20 cellular contexts compared by ENCODE assay signal in genomic region chrX:123425904-123426303, GRCh38.
DNase-seq lines count a peak whose midpoint lies in the region; ATAC-seq and TF ChIP-seq lines count a peak whose summit lies in the region.
"Had no signal": no experiment of that assay in that cellular context is flagged by ENCODE, and none has a peak within 500 bp of the region (broad histone marks: within the 10 kb centered on the region; RNA-seq: fewer than 3 reads in every experiment).

No MANE protein-coding gene starts in this region.

- H3K36me3 ChIP-seq in mesenchymal stem cell (ENCODE audit: control insufficient read depth in 1 of 2, insufficient read depth in 2 of 2, low read depth in 1 of 2, low read length in 2 of 2) (no peaks in the 10 kb centered on the region), thyroid gland (no peaks in the 10 kb centered on the region)
- H3K36me3 ChIP-seq: colonic mucosa had no signal

- H3K9me3 ChIP-seq in mesenchymal stem cell (ENCODE audit: control insufficient read depth, low read length) (no peaks in the 10 kb centered on the region), thyroid gland (no peaks in the 10 kb centered on the region)
- H3K9me3 ChIP-seq: colonic mucosa had no signal

- no peak overlapping the region for H3K23ac ChIP-seq in mesenchymal stem cell (ENCODE audit: low read length in 2 of 2)

- H3K18ac ChIP-seq in mesenchymal stem cell (ENCODE audit: low read depth in 1 of 2, low read length in 2 of 2), result no peak overlapping the region

- no peak overlapping the region for H2BK15ac ChIP-seq in mesenchymal stem cell (ENCODE audit: low read depth, poor library complexity, severe bottlenecking)

- H4K91ac ChIP-seq in mesenchymal stem cell (ENCODE audit: low read length), result no peak overlapping the region

- H3K36me3 Mint-ChIP-seq in activated naive CD8-positive, alpha-beta T cell treated with anti-CD3 and anti-CD28 coated beads, Interleukin-2, amount 50 U/mL, for 24 hours (ENCODE audit: low read depth), result no peaks in the 10 kb centered on the region
- H3K36me3 Mint-ChIP-seq: CD14-positive monocyte, naive B cell had no signal

- H3K4me1 Mint-ChIP-seq in activated naive CD8-positive, alpha-beta T cell treated with anti-CD3 and anti-CD28 coated beads, Interleukin-2, amount 50 U/mL, for 24 hours, result no peaks in the 10 kb centered on the region
- H3K4me1 Mint-ChIP-seq: CD14-positive monocyte, naive B cell had no signal

- no peak overlapping the region for H2BK12ac ChIP-seq in mesenchymal stem cell (ENCODE audit: low read length in 2 of 2)

- no peak overlapping the region for H3K4me2 ChIP-seq in mesenchymal stem cell (ENCODE audit: low read length, poor library complexity, severe bottlenecking)
- H3K4me2 ChIP-seq: hepatocyte had no signal

- no peak overlapping the region for H3K4me3 ChIP-seq in cardiac fibroblast (replicated peaks in 1 of 2; ENCODE audit: low read depth in 2 of 2, low read length in 2 of 2)
- H3K4me3 ChIP-seq in mesenchymal stem cell (ENCODE audit: insufficient read depth in 1 of 2, low read depth in 1 of 2, low read length in 2 of 2), result no peak overlapping the region
- H3K4me3 ChIP-seq in thyroid gland (replicated peaks in 1 of 3), result no peak overlapping the region
- H3K4me3 ChIP-seq: colonic mucosa, hepatocyte had no signal

- H3K9ac ChIP-seq in mesenchymal stem cell (ENCODE audit: low read length), result peak overlapping the region; percentile 62

- H4K8ac ChIP-seq in mesenchymal stem cell (ENCODE audit: low read length), result no peak overlapping the region

- no peaks in the 10 kb centered on the region for H3K9me3 Mint-ChIP-seq in activated naive CD8-positive, alpha-beta T cell treated with anti-CD3 and anti-CD28 coated beads, Interleukin-2, amount 50 U/mL, for 24 hours
- H3K9me3 Mint-ChIP-seq: CD14-positive monocyte, naive B cell had no signal

- no peak for TF ChIP-seq POLR2A in thyroid gland (IDR thresholded peaks at IDR 0.05)

- no peak overlapping the region for H2BK120ac ChIP-seq in mesenchymal stem cell (ENCODE audit: low read depth, low read length)

- intact Hi-C loops in thyroid gland (cut with DNase I), result no loop called here
- intact Hi-C loops in Right ventricle myocardium inferior (cut with DNase I), result no loop called here

- no peaks in the 10 kb centered on the region for H3K79me1 ChIP-seq in mesenchymal stem cell (replicated peaks; ENCODE audit: low read length, poor library complexity, severe bottlenecking)

- no peak overlapping the region for H2BK5ac ChIP-seq in mesenchymal stem cell (ENCODE audit: low read depth, low read length, poor library complexity, severe bottlenecking)

- H3K4me1 ChIP-seq in mesenchymal stem cell (ENCODE audit: control insufficient read depth, insufficient read depth, low read depth, low read length), result no peaks in the 10 kb centered on the region
- no peaks in the 10 kb centered on the region for H3K4me1 ChIP-seq in thyroid gland
- H3K4me1 ChIP-seq: colonic mucosa had no signal

- WGBS in mesenchymal stem cell, result 76% methylated on average over 2 of the region's 3 CpGs
- 0 to 16% methylated on average over 3 of the region's 3 CpGs for WGBS in thyroid gland, 2 donors

- DNase-seq in HT1080 (ENCODE audit: low read depth) (peak; percentile 12), cardiac fibroblast (ENCODE audit: low read depth in 2 of 2) (peak; percentile 39 to 66), mesenchymal stem cell (no peak), thyroid gland (peak; percentile 29 to 34), HUDEP-2 (lab: John Stamatoyannopoulos, UW; ENCODE audit: unreplicated experiment in 76 of 76) (no peak), Right ventricle myocardium inferior (ENCODE audit: missing footprints) (no peak), G401 (ENCODE audit: low spot score) (no peak)
- no peak for DNase-seq in activated naive CD8-positive, alpha-beta T cell treated with anti-CD3 and anti-CD28 coated beads, Interleukin-2, amount 50 U/mL, for 24 hours
- DNase-seq: activated CD4-positive, alpha-beta T cell treated with anti-CD3 and anti-CD28 coated beads, Interleukin-2, amount 50 U/mL, for 4 hours; activated T-cell treated with anti-CD3 and anti-CD28 coated beads, Interleukin-2, amount 50 U/mL, for 48 hours; colonic mucosa; DMS79; MM.1S; naive B cell; NCI-H187 treated with DMSO at 0.1 percent for 48 hours; NCI-H524 treated with DMSO at 0.1 percent for 48 hours; stimulated activated CD4-positive, alpha-beta T cell treated with anti-CD3 and anti-CD28 coated beads, Interleukin-2, amount 100 ng/mL, for 48 hours; stimulated activated CD8-positive, alpha-beta memory T cell treated with anti-CD3 and anti-CD28 coated beads, Interleukin-4, amount 100 ng/mL, for 48 hours had no signal

- H3K27ac Mint-ChIP-seq in activated naive CD8-positive, alpha-beta T cell treated with anti-CD3 and anti-CD28 coated beads, Interleukin-2, amount 50 U/mL, for 24 hours, result no peak overlapping the region
- H3K27ac Mint-ChIP-seq: CD14-positive monocyte, naive B cell had no signal

- no peak overlapping the region for H3K27ac ChIP-seq in mesenchymal stem cell (ENCODE audit: low read length, poor library complexity, severe bottlenecking)
- H3K27ac ChIP-seq in thyroid gland, result no peak overlapping the region
- H3K27ac ChIP-seq: colonic mucosa, hepatocyte had no signal

- H3K14ac ChIP-seq in mesenchymal stem cell (ENCODE audit: low read length in 2 of 2), result no peak overlapping the region

- H2AK5ac ChIP-seq in mesenchymal stem cell (ENCODE audit: low read length, severe bottlenecking), result no peak overlapping the region

- no peak overlapping the region for H2AFZ ChIP-seq in mesenchymal stem cell (ENCODE audit: low read depth, low read length)
- H2AFZ ChIP-seq: hepatocyte had no signal

- H3K27me3 ChIP-seq in mesenchymal stem cell (ENCODE audit: control insufficient read depth in 1 of 2, insufficient read depth in 1 of 2, low read length in 2 of 2) (no peaks in the 10 kb centered on the region), thyroid gland (no peaks in the 10 kb centered on the region)
- H3K27me3 ChIP-seq: colonic mucosa, hepatocyte had no signal

- no peak for TF ChIP-seq CTCF in cardiac fibroblast (IDR thresholded peaks at IDR 0.05; ENCODE audit: low read depth, low read length)
- TF ChIP-seq CTCF in thyroid gland (IDR thresholded peaks at IDR 0.05), result no peak

- in situ Hi-C loops in G401 (cut with HindIII; ENCODE audit: low sequenced_read_pairs), result no loop called here

- H3K4me3 Mint-ChIP-seq in activated naive CD8-positive, alpha-beta T cell treated with anti-CD3 and anti-CD28 coated beads, Interleukin-2, amount 50 U/mL, for 24 hours, result no peak overlapping the region
- H3K4me3 Mint-ChIP-seq: CD14-positive monocyte, naive B cell had no signal

- no peak for ATAC-seq in Right ventricle myocardium inferior
- no peak for ATAC-seq in activated naive CD8-positive, alpha-beta T cell treated with anti-CD3 and anti-CD28 coated beads, Interleukin-2, amount 50 U/mL, for 24 hours

- H3K27me3 Mint-ChIP-seq in activated naive CD8-positive, alpha-beta T cell treated with anti-CD3 and anti-CD28 coated beads, Interleukin-2, amount 50 U/mL, for 24 hours, result peaks cover under 1% of the 10 kb centered on the region

- H3K4ac ChIP-seq in mesenchymal stem cell (ENCODE audit: low read depth in 1 of 2, low read length in 2 of 2), result no peak overlapping the region

Comparison
In these comparisons a context has a peak if more than half of its experiments do, and no peak if none do; other contexts are left out.
1. DNase-seq: peak in HT1080 (single experiment), cardiac fibroblast (2 of 2) and thyroid gland (2 of 2); none in mesenchymal stem cell (single experiment), HUDEP-2 (0 of 76), Right ventricle myocardium inferior (single experiment), G401 (single experiment) and activated naive CD8-positive, alpha-beta T cell treated with anti-CD3 and anti-CD28 coated beads, Interleukin-2, amount 50 U/mL, for 24 hours (single experiment).